ENCODE assay signal across 1 cellular context in genomic region chr9:136996361-136997281, GRCh38.
TF ChIP-seq lines count a peak whose summit lies in the region.

TSS of gene CLIC3 (minus strand) at chr9:136996568. CDS start at chr9:136996543, 25 bp downstream.

TF ChIP-seq in HepG2, 621 proteins besides CTCF, POLR2A, EP300 and RAD21 (continued from another document and continues in another):
- TF ChIP-seq ATF7-NPFF (CRISPR knock-in tag; IDR thresholded peaks at IDR 0.05; ENCODE audit: low read depth) (peak; percentile 63; the same call in 1 of the 2 replicates), ZNF331 (CRISPR knock-in tag; IDR thresholded peaks at IDR 0.05) (peak; percentile 9; the same call in 1 of the 2 replicates), GABPB1 (CRISPR knock-in tag; IDR thresholded peaks at IDR 0.05) (peak; percentile 13; the same call in 1 of the 2 replicates), SP1 (IDR thresholded peaks at IDR 0.05) (no peak), SP1 (CRISPR knock-in tag; IDR thresholded peaks at IDR 0.05) (0 out of 2 replicates have a peak, but pooled peaks have one; percentile 8), TBX2 (CRISPR knock-in tag; IDR thresholded peaks at IDR 0.05; ENCODE audit: borderline replicate concordance) (peak; percentile 53; the same call in 1 of the 2 replicates), IKZF1 (IDR thresholded peaks at IDR 0.05) (no peak), HNRNPLL (IDR thresholded peaks at IDR 0.05; ENCODE audit: low read depth, low read length, poor library complexity, severe bottlenecking) (peak; percentile 42), ERF (CRISPR knock-in tag; IDR thresholded peaks at IDR 0.05) (peak; percentile 30), EEA1 (CRISPR knock-in tag; IDR thresholded peaks at IDR 0.05; ENCODE audit: borderline replicate concordance) (0 out of 2 replicates have a peak, but pooled peaks have one; percentile 26), RBFOX2 (IDR thresholded peaks at IDR 0.05; ENCODE audit: low read depth, low read length) (0 out of 2 replicates have a peak, but pooled peaks have one; percentile 16), KDM2A (CRISPR knock-in tag; IDR thresholded peaks at IDR 0.05; ENCODE audit: borderline replicate concordance, low read depth) (peak; percentile 35; the same call in 1 of the 2 replicates), ZNF891 (CRISPR knock-in tag; IDR thresholded peaks at IDR 0.05) (0 out of 2 replicates have a peak, but pooled peaks have one; percentile 27), GMEB1 (CRISPR knock-in tag; IDR thresholded peaks at IDR 0.05; ENCODE audit: borderline replicate concordance) (peak; percentile 4; the same call in 1 of the 2 replicates), THAP9 (CRISPR knock-in tag; IDR thresholded peaks at IDR 0.05; ENCODE audit: borderline replicate concordance) (peak; percentile 92), ZNF280D (CRISPR knock-in tag; IDR thresholded peaks at IDR 0.05) (0 out of 2 replicates have a peak, but pooled peaks have one; percentile 23), SMARCE1 (IDR thresholded peaks at IDR 0.05; ENCODE audit: borderline replicate concordance) (no peak), CBX1 (IDR thresholded peaks at IDR 0.05; ENCODE audit: low read depth) (no peak), ZBTB7A (CRISPR knock-in tag; IDR thresholded peaks at IDR 0.05) (peak; percentile 66; the same call in 1 of the 2 replicates), TEAD3 (CRISPR knock-in tag; optimal IDR thresholded peaks at IDR 0.05; ENCODE audit: borderline replicate concordance) (peak; percentile 36), PHF21A (CRISPR knock-in tag; IDR thresholded peaks at IDR 0.05) (peak; percentile 53), NR2F6 (IDR thresholded peaks at IDR 0.05) (no peak; the same call in 1 of the 2 replicates), NR2F6 (CRISPR knock-in tag; IDR thresholded peaks at IDR 0.05) (0 out of 2 replicates have a peak, but pooled peaks have one; percentile 39), ZNF510 (CRISPR knock-in tag; IDR thresholded peaks at IDR 0.05; ENCODE audit: low read depth) (0 out of 2 replicates have a peak, but pooled peaks have one; percentile 73), LCORL (IDR thresholded peaks at IDR 0.05) (no peak), LCORL (CRISPR knock-in tag; IDR thresholded peaks at IDR 0.05) (peak; percentile 80), CENPBD1 (CRISPR knock-in tag; IDR thresholded peaks at IDR 0.05; ENCODE audit: borderline replicate concordance, low read depth) (no peak), TBL1XR1 (IDR thresholded peaks at IDR 0.05; ENCODE audit: borderline replicate concordance, low read length, partially characterized antibody) (no peak)
- TF ChIP-seq, protein P1, sequence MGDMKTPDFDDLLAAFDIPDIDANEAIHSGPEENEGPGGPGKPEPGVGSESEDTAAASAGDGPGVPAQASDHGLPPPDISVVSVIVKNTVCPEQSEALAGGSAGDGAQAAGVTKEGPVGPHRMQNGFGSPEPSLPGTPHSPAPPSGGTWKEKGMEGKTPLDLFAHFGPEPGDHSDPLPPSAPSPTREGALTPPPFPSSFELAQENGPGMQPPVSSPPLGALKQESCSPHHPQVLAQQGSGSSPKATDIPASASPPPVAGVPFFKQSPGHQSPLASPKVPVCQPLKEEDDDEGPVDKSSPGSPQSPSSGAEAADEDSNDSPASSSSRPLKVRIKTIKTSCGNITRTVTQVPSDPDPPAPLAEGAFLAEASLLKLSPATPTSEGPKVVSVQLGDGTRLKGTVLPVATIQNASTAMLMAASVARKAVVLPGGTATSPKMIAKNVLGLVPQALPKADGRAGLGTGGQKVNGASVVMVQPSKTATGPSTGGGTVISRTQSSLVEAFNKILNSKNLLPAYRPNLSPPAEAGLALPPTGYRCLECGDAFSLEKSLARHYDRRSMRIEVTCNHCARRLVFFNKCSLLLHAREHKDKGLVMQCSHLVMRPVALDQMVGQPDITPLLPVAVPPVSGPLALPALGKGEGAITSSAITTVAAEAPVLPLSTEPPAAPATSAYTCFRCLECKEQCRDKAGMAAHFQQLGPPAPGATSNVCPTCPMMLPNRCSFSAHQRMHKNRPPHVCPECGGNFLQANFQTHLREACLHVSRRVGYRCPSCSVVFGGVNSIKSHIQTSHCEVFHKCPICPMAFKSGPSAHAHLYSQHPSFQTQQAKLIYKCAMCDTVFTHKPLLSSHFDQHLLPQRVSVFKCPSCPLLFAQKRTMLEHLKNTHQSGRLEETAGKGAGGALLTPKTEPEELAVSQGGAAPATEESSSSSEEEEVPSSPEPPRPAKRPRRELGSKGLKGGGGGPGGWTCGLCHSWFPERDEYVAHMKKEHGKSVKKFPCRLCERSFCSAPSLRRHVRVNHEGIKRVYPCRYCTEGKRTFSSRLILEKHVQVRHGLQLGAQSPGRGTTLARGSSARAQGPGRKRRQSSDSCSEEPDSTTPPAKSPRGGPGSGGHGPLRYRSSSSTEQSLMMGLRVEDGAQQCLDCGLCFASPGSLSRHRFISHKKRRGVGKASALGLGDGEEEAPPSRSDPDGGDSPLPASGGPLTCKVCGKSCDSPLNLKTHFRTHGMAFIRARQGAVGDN (CRISPR knock-in tag; IDR thresholded peaks at IDR 0.05): peak; percentile 68; the same call in 1 of the 2 replicates
- TF ChIP-seq, protein P2, sequence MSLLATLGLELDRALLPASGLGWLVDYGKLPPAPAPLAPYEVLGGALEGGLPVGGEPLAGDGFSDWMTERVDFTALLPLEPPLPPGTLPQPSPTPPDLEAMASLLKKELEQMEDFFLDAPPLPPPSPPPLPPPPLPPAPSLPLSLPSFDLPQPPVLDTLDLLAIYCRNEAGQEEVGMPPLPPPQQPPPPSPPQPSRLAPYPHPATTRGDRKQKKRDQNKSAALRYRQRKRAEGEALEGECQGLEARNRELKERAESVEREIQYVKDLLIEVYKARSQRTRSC (CRISPR knock-in tag; IDR thresholded peaks at IDR 0.05; ENCODE audit: low read depth): no peak
- TF ChIP-seq, protein P3, sequence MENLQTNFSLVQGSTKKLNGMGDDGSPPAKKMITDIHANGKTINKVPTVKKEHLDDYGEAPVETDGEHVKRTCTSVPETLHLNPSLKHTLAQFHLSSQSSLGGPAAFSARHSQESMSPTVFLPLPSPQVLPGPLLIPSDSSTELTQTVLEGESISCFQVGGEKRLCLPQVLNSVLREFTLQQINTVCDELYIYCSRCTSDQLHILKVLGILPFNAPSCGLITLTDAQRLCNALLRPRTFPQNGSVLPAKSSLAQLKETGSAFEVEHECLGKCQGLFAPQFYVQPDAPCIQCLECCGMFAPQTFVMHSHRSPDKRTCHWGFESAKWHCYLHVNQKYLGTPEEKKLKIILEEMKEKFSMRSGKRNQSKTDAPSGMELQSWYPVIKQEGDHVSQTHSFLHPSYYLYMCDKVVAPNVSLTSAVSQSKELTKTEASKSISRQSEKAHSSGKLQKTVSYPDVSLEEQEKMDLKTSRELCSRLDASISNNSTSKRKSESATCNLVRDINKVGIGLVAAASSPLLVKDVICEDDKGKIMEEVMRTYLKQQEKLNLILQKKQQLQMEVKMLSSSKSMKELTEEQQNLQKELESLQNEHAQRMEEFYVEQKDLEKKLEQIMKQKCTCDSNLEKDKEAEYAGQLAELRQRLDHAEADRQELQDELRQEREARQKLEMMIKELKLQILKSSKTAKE (CRISPR knock-in tag; IDR thresholded peaks at IDR 0.05; ENCODE audit: borderline replicate concordance): 0 out of 2 replicates have a peak, but pooled peaks have one; percentile 11
- TF ChIP-seq, protein P4, sequence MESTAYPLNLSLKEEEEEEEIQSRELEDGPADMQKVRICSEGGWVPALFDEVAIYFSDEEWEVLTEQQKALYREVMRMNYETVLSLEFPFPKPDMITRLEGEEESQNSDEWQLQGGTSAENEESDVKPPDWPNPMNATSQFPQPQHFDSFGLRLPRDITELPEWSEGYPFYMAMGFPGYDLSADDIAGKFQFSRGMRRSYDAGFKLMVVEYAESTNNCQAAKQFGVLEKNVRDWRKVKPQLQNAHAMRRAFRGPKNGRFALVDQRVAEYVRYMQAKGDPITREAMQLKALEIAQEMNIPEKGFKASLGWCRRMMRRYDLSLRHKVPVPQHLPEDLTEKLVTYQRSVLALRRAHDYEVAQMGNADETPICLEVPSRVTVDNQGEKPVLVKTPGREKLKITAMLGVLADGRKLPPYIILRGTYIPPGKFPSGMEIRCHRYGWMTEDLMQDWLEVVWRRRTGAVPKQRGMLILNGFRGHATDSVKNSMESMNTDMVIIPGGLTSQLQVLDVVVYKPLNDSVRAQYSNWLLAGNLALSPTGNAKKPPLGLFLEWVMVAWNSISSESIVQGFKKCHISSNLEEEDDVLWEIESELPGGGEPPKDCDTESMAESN (CRISPR knock-in tag; conservative IDR thresholded peaks at IDR 0.05): 0 out of 2 replicates have a peak, but pooled peaks have one; percentile 42
- TF ChIP-seq, protein P5, sequence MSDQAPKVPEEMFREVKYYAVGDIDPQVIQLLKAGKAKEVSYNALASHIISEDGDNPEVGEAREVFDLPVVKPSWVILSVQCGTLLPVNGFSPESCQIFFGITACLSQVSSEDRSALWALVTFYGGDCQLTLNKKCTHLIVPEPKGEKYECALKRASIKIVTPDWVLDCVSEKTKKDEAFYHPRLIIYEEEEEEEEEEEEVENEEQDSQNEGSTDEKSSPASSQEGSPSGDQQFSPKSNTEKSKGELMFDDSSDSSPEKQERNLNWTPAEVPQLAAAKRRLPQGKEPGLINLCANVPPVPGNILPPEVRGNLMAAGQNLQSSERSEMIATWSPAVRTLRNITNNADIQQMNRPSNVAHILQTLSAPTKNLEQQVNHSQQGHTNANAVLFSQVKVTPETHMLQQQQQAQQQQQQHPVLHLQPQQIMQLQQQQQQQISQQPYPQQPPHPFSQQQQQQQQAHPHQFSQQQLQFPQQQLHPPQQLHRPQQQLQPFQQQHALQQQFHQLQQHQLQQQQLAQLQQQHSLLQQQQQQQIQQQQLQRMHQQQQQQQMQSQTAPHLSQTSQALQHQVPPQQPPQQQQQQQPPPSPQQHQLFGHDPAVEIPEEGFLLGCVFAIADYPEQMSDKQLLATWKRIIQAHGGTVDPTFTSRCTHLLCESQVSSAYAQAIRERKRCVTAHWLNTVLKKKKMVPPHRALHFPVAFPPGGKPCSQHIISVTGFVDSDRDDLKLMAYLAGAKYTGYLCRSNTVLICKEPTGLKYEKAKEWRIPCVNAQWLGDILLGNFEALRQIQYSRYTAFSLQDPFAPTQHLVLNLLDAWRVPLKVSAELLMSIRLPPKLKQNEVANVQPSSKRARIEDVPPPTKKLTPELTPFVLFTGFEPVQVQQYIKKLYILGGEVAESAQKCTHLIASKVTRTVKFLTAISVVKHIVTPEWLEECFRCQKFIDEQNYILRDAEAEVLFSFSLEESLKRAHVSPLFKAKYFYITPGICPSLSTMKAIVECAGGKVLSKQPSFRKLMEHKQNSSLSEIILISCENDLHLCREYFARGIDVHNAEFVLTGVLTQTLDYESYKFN (CRISPR knock-in tag; conservative IDR thresholded peaks at IDR 0.05): peak; percentile 32
- TF ChIP-seq, protein P6, sequence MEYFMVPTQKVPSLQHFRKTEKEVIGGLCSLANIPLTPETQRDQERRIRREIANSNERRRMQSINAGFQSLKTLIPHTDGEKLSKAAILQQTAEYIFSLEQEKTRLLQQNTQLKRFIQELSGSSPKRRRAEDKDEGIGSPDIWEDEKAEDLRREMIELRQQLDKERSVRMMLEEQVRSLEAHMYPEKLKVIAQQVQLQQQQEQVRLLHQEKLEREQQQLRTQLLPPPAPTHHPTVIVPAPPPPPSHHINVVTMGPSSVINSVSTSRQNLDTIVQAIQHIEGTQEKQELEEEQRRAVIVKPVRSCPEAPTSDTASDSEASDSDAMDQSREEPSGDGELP (IDR thresholded peaks at IDR 0.05; ENCODE audit: borderline replicate concordance, low read depth): peak; percentile 70; the same call in 1 of the 2 replicates
